In genomic region chr19:38516802-38517201, GRCh38 we compare ENCODE assay signal across 2 cellular contexts.
A peak's percentile ranks its signal among the peaks of the same experiment; 100 is the strongest.
TF ChIP-seq lines count a peak whose summit lies in the region.

No MANE protein-coding gene starts in this region.

TF ChIP-seq in HEK293, 187 proteins besides CTCF, POLR2A, EP300 and RAD21:
- TF ChIP-seq KLF1 (tag by site-specific recombination; IDR thresholded peaks at IDR 0.05), result peak; percentile 83
- TF ChIP-seq PRDM4 (tag by site-specific recombination; IDR thresholded peaks at IDR 0.05), result peak; percentile 92
- TF ChIP-seq ZNF510 (tag by site-specific recombination; IDR thresholded peaks at IDR 0.05; ENCODE audit: insufficient replicate concordance), result no peak

TF ChIP-seq in K562, 482 proteins besides CTCF, POLR2A, EP300 and RAD21:
- TF ChIP-seq MYC (IDR thresholded peaks at IDR 0.05; ENCODE audit: low read depth, low read length), result no peak
- no peak for TF ChIP-seq MYC (CRISPR knock-in tag; IDR thresholded peaks at IDR 0.05; ENCODE audit: borderline replicate concordance, low read depth)
- TF ChIP-seq JUND (IDR thresholded peaks at IDR 0.05; ENCODE audit: borderline replicate concordance, low read depth, low read length), result no peak
- TF ChIP-seq JUND (tag; IDR thresholded peaks at IDR 0.05; ENCODE audit: borderline replicate concordance, low read depth, low read length), result no peak
- no peak for TF ChIP-seq POLR2AphosphoS2 (IDR thresholded peaks at IDR 0.05; ENCODE audit: low read length)
- TF ChIP-seq KHSRP (IDR thresholded peaks at IDR 0.05), result no peak
- no peak for TF ChIP-seq NFRKB (IDR thresholded peaks at IDR 0.05; ENCODE audit: low read depth)
- no peak for TF ChIP-seq RFX5 (IDR thresholded peaks at IDR 0.05; ENCODE audit: low read depth, low read length)
- no peak for TF ChIP-seq CBX2 (IDR thresholded peaks at IDR 0.05; ENCODE audit: insufficient read depth, low read length, poor library complexity, severe bottlenecking)
- no peak for TF ChIP-seq PHB2 (IDR thresholded peaks at IDR 0.05; ENCODE audit: low read depth)
- TF ChIP-seq, protein P1, sequence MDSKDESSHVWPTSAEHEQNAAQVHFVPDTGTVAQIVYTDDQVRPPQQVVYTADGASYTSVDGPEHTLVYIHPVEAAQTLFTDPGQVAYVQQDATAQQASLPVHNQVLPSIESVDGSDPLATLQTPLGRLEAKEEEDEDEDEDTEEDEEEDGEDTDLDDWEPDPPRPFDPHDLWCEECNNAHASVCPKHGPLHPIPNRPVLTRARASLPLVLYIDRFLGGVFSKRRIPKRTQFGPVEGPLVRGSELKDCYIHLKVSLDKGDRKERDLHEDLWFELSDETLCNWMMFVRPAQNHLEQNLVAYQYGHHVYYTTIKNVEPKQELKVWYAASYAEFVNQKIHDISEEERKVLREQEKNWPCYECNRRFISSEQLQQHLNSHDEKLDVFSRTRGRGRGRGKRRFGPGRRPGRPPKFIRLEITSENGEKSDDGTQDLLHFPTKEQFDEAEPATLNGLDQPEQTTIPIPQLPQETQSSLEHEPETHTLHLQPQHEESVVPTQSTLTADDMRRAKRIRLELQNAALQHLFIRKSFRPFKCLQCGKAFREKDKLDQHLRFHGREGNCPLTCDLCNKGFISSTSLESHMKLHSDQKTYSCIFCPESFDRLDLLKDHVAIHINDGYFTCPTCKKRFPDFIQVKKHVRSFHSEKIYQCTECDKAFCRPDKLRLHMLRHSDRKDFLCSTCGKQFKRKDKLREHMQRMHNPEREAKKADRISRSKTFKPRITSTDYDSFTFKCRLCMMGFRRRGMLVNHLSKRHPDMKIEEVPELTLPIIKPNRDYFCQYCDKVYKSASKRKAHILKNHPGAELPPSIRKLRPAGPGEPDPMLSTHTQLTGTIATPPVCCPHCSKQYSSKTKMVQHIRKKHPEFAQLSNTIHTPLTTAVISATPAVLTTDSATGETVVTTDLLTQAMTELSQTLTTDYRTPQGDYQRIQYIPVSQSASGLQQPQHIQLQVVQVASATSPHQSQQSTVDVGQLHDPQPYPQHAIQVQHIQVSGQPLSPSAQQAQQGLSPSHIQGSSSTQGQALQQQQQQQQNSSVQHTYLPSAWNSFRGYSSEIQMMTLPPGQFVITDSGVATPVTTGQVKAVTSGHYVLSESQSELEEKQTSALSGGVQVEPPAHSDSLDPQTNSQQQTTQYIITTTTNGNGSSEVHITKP (IDR thresholded peaks at IDR 0.05; ENCODE audit: partially characterized antibody), result no peak
- no peak for TF ChIP-seq CBFA2T3 (IDR thresholded peaks at IDR 0.05)
